8 cellular contexts compared by ENCODE assay signal in genomic region chr19:7595466-7596133, GRCh38. TPM values are rescaled to one million over a fixed set of nuclear protein-coding genes. Genes with fewer than 3 reads are reported as not detected.
DNase-seq lines count a peak whose midpoint lies in the region; ATAC-seq and TF ChIP-seq lines count a peak whose summit lies in the region.

Gene CAMSAP3 (plus strand): TSS chr19:7595863. CDS start chr19:7596003, 140 bp downstream.

- POLR2A ChIA-PET in activated CD4-positive, alpha-beta memory T cell treated with anti-CD3 and anti-CD28 coated beads, Interleukin-2, amount 10 ng/mL, durations not matched to agents 7 days and 5 days (lab: Charles Lee), result no interaction called here

- no peak for ATAC-seq in GM18861 (IDR thresholded peaks at IDR 0.05; ENCODE audit: unreplicated experiment)

- H3F3A ChIP-seq in neural progenitor cell (ENCODE audit: low read depth), result peaks cover 7% of the 10 kb centered on the region

- no peaks in the 10 kb centered on the region for H3K9me3 Mint-ChIP-seq in activated CD4-positive, alpha-beta memory T cell treated with anti-CD3 and anti-CD28 coated beads, Interleukin-2, amount 10 ng/mL, durations not matched to agents 7 days and 5 days
- no peaks in the 10 kb centered on the region for H3K9me3 Mint-ChIP-seq in neural progenitor cell

- H3K27me3 Mint-ChIP-seq in activated CD4-positive, alpha-beta memory T cell treated with anti-CD3 and anti-CD28 coated beads, Interleukin-2, amount 10 ng/mL, durations not matched to agents 7 days and 5 days, result peaks cover 42% of the 10 kb centered on the region
- H3K27me3 Mint-ChIP-seq in neural progenitor cell (ENCODE audit: insufficient read depth, low read depth), result peaks cover 22% of the 10 kb centered on the region

- H3K4me1 Mint-ChIP-seq in activated CD4-positive, alpha-beta memory T cell treated with anti-CD3 and anti-CD28 coated beads, Interleukin-2, amount 10 ng/mL, durations not matched to agents 7 days and 5 days, result peaks cover 6% of the 10 kb centered on the region
- peaks cover 11% of the 10 kb centered on the region for H3K4me1 Mint-ChIP-seq in neural progenitor cell

- H3K36me3 ChIP-seq in neural progenitor cell, result no peaks in the 10 kb centered on the region

- peak; percentile 14 for DNase-seq in DMS153 treated with DMSO at 0.1 percent for 48 hours (lab: John Stamatoyannopoulos, UW; ENCODE audit: unreplicated experiment)
- DNase-seq in DMS153 (lab: John Stamatoyannopoulos, UW), result no peak
- DNase-seq in NCI-H2107 treated with DMSO at 0.1 percent for 48 hours (lab: John Stamatoyannopoulos, UW; ENCODE audit: unreplicated experiment), result peak; percentile 54
- DNase-seq in activated CD4-positive, alpha-beta memory T cell treated with anti-CD3 and anti-CD28 coated beads, Interleukin-2, amount 10 ng/mL, durations not matched to agents 7 days and 5 days, result peak; percentile 26
- peak; percentile 39 for DNase-seq in fibroblast of gingiva (ENCODE audit: low read depth)
- peak; percentile 94 for DNase-seq in neural progenitor cell (ENCODE audit: low spot score)
- no peak for DNase-seq in NK-92 treated with Interleukin-12 subunit alpha and Interleukin-12 subunit beta, amount 100 ng/mL, for 24 hours (lab: John Stamatoyannopoulos, UW)

- peaks cover 26% of the 10 kb centered on the region for H4K20me1 ChIP-seq in neural progenitor cell (ENCODE audit: low read depth)

- peak within 1 kb of the TSS; percentile 84 for H3K4me3 ChIP-seq in neural progenitor cell

- no peaks in the 10 kb centered on the region for H3K36me3 Mint-ChIP-seq in activated CD4-positive, alpha-beta memory T cell treated with anti-CD3 and anti-CD28 coated beads, Interleukin-2, amount 10 ng/mL, durations not matched to agents 7 days and 5 days (ENCODE audit: low read depth)
- H3K36me3 Mint-ChIP-seq in neural progenitor cell, result no peaks in the 10 kb centered on the region

- no peak within 1 kb of the TSS for H3K27ac Mint-ChIP-seq in activated CD4-positive, alpha-beta memory T cell treated with anti-CD3 and anti-CD28 coated beads, Interleukin-2, amount 10 ng/mL, durations not matched to agents 7 days and 5 days
- H3K27ac Mint-ChIP-seq in neural progenitor cell, result no peak within 1 kb of the TSS

- H3K9me3 ChIP-seq in neural progenitor cell (ENCODE audit: low read depth), result no peaks in the 10 kb centered on the region

- CTCF ChIA-PET in activated CD4-positive, alpha-beta memory T cell treated with anti-CD3 and anti-CD28 coated beads, Interleukin-2, amount 10 ng/mL, durations not matched to agents 7 days and 5 days (lab: Charles Lee), result interaction anchor here (1.1 kb wide), 1 partner anchor 27 kb away, joined by 7 read pairs; no protein-coding TSS in a partner anchor

- peak within 1 kb of the TSS; percentile 98 for H3K4me2 ChIP-seq in neural progenitor cell

- peaks cover 3% of the 10 kb centered on the region for H3K4me1 ChIP-seq in neural progenitor cell

- no peak for TF ChIP-seq CTCF in neural progenitor cell (IDR thresholded peaks at IDR 0.05)

- peak within 1 kb of the TSS; percentile 36 for H3K4me3 Mint-ChIP-seq in activated CD4-positive, alpha-beta memory T cell treated with anti-CD3 and anti-CD28 coated beads, Interleukin-2, amount 10 ng/mL, durations not matched to agents 7 days and 5 days
- peak within 1 kb of the TSS; percentile 83 for H3K4me3 Mint-ChIP-seq in neural progenitor cell

- H2AFZ ChIP-seq in neural progenitor cell (replicated peaks), result peak within 1 kb of the TSS; percentile 93

- H3K27ac ChIP-seq in neural progenitor cell, result no peak within 1 kb of the TSS

- peak within 1 kb of the TSS; percentile 32 for H3K9ac ChIP-seq in neural progenitor cell

- H3K27me3 ChIP-seq in neural progenitor cell, result peaks cover 30% of the 10 kb centered on the region

- peaks cover 23% of the 10 kb centered on the region for H3K79me2 ChIP-seq in neural progenitor cell (ENCODE audit: low read depth)

RNA-seq across cellular contexts. Expression of gene CAMSAP3, which starts in this region (rescaled TPM):
- total RNA-seq in activated CD4-positive, alpha-beta memory T cell treated with anti-CD3 and anti-CD28 coated beads, Interleukin-2, amount 10 ng/mL, durations not matched to agents 7 days and 5 days, result under 1 TPM; 0.13 to 0.33 TPM
- 2.7 and 15.6 TPM in 2 replicates for total RNA-seq in neural progenitor cell (ENCODE audit: low replicate concordance)

Comparison
In these comparisons a context has a peak if more than half of its experiments do, and no peak if none do; other contexts are left out.
1. DNase-seq: peak in DMS153 treated with DMSO at 0.1 percent for 48 hours (single experiment), NCI-H2107 treated with DMSO at 0.1 percent for 48 hours (single experiment), fibroblast of gingiva (single experiment) and neural progenitor cell (single experiment); none in DMS153 (single experiment) and NK-92 treated with Interleukin-12 subunit alpha and Interleukin-12 subunit beta, amount 100 ng/mL, for 24 hours (single experiment).
2. Peak in DNase-seq in activated CD4-positive, alpha-beta memory T cell treated with anti-CD3 and anti-CD28 coated beads, Interleukin-2, amount 10 ng/mL, durations not matched to agents 7 days and 5 days; RNA of the gene not detected or under 1 TPM.